ENCODE assay signal across 2 cellular contexts in the genomic region with DNA sequence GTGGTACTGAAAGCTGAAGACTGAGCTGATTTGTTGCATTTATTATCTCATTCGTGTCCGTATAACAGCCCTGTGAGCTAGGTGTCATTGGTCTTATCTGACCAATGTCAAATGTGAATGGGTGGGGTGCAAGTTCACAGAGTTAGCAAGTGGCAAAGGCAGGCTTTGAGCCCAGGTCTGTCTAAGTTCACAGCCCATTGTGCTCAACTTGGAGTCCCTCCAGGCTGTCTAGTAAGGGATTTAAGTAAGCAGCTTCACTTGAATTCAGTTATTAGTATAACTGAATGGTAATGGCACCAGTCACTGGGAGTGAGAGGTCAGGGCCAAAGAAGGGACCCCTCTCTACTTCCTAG.
A peak's percentile ranks its signal among the peaks of the same experiment; 100 is the strongest.
TF ChIP-seq lines count a peak whose summit lies in the region.

No MANE protein-coding gene starts in this region.

TF ChIP-seq in liver, 16 proteins besides CTCF, POLR2A, EP300 and RAD21:
- TF ChIP-seq HNF4A (conservative IDR thresholded peaks at IDR 0.05) = no peak
- TF ChIP-seq EGR1 (IDR thresholded peaks at IDR 0.05; ENCODE audit: low read depth in 2 of 2) = no peak
- TF ChIP-seq GABPA (IDR thresholded peaks at IDR 0.05 in 1 of 2, conservative IDR thresholded peaks at IDR 0.05 in 1 of 2) = peak in 1 of 2 donors; percentile 14

TF ChIP-seq in HepG2, 621 proteins besides CTCF, POLR2A, EP300 and RAD21:
- TF ChIP-seq FOXA3 (CRISPR knock-in tag; IDR thresholded peaks at IDR 0.05) = no peak
- no peak for TF ChIP-seq CBFB (CRISPR knock-in tag; IDR thresholded peaks at IDR 0.05)
- no peak for TF ChIP-seq MAFK (conservative IDR thresholded peaks at IDR 0.05 in 1 of 2, IDR thresholded peaks at IDR 0.05 in 1 of 2; ENCODE audit: low read length in 2 of 2)
- TF ChIP-seq NR2F2 (IDR thresholded peaks at IDR 0.05; ENCODE audit: borderline replicate concordance, low read depth) = no peak
- TF ChIP-seq CENPT (CRISPR knock-in tag; IDR thresholded peaks at IDR 0.05; ENCODE audit: low read depth) = no peak
- no peak for TF ChIP-seq NFE2 (CRISPR knock-in tag; IDR thresholded peaks at IDR 0.05)
- no peak for TF ChIP-seq TFE3 (CRISPR knock-in tag; IDR thresholded peaks at IDR 0.05)
- TF ChIP-seq LRRFIP1 (CRISPR knock-in tag; conservative IDR thresholded peaks at IDR 0.05) = no peak
- TF ChIP-seq HNF4G (IDR thresholded peaks at IDR 0.05; ENCODE audit: borderline replicate concordance, low read depth, low read length) = no peak
- TF ChIP-seq HNF4G (CRISPR knock-in tag; IDR thresholded peaks at IDR 0.05; ENCODE audit: borderline replicate concordance, low read depth) = no peak
- TF ChIP-seq ZNF784 (CRISPR knock-in tag; IDR thresholded peaks at IDR 0.05; ENCODE audit: borderline replicate concordance) = no peak
- no peak for TF ChIP-seq ZMYM2 (CRISPR knock-in tag; IDR thresholded peaks at IDR 0.05)
- no peak for TF ChIP-seq SMAD3 (CRISPR knock-in tag; IDR thresholded peaks at IDR 0.05)
- no peak for TF ChIP-seq CHD4 (IDR thresholded peaks at IDR 0.05; ENCODE audit: borderline replicate concordance, low read length)
- no peak for TF ChIP-seq SYNCRIP (IDR thresholded peaks at IDR 0.05; ENCODE audit: insufficient read depth, low read depth, low read length)
- TF ChIP-seq ZNF563 (CRISPR knock-in tag; IDR thresholded peaks at IDR 0.05) = no peak
- TF ChIP-seq THAP11 (CRISPR knock-in tag; IDR thresholded peaks at IDR 0.05) = no peak
- no peak for TF ChIP-seq CAMTA2 (CRISPR knock-in tag; IDR thresholded peaks at IDR 0.05; ENCODE audit: borderline replicate concordance)
- no peak for TF ChIP-seq FLYWCH1 (CRISPR knock-in tag; IDR thresholded peaks at IDR 0.05)
- TF ChIP-seq, protein P1, sequence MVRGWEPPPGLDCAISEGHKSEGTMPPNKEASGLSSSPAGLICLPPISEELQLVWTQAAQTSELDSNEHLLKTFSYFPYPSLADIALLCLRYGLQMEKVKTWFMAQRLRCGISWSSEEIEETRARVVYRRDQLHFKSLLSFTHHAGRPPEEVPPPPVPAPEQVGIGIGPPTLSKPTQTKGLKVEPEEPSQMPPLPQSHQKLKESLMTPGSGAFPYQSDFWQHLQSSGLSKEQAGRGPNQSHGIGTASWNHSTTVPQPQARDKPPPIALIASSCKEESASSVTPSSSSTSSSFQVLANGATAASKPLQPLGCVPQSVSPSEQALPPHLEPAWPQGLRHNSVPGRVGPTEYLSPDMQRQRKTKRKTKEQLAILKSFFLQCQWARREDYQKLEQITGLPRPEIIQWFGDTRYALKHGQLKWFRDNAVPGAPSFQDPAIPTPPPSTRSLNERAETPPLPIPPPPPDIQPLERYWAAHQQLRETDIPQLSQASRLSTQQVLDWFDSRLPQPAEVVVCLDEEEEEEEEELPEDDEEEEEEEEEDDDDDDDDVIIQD (CRISPR knock-in tag; IDR thresholded peaks at IDR 0.05; ENCODE audit: low read depth) = no peak
- TF ChIP-seq CHD2 (IDR thresholded peaks at IDR 0.05; ENCODE audit: low read depth, low read length) = no peak
